9 cellular contexts compared by ENCODE assay signal in genomic region chr14:54852215-54852614, GRCh38.
"Had no signal": no experiment of that assay in that cellular context is flagged by ENCODE, and none has a peak within 500 bp of the region (broad histone marks: within the 10 kb centered on the region; RNA-seq: fewer than 3 reads in every experiment).

No MANE protein-coding gene starts in this region.

- H3K27ac ChIP-seq: GM23248, HL-60 had no signal

- DNase-seq: GM23248, GOT3, H7, HFFc6, IMR-90 had no signal

- FAIRE-seq: K562 had no signal

- H3K4me3 ChIP-seq: GM23248, HAP-1, K562 had no signal

- H3K9me3 ChIP-seq: HAP-1 had no signal

- H2AFZ ChIP-seq: GM23248 had no signal

- H3K9ac ChIP-seq: GM23248 had no signal

- ATAC-seq: HCT116, K562 had no signal

- H3K36me3 ChIP-seq: HAP-1 had no signal

- H3K4me1 ChIP-seq: HAP-1 had no signal
